In genomic region chr1:90000934-90001676, GRCh38 we compare ENCODE assay signal across 13 cellular contexts. TPM values are rescaled to one million over a fixed set of nuclear protein-coding genes. Genes with fewer than 3 reads are reported as not detected.
DNase-seq lines count a peak whose midpoint lies in the region; ATAC-seq and TF ChIP-seq lines count a peak whose summit lies in the region.
"Had no signal": no experiment of that assay in that cellular context is flagged by ENCODE, and none has a peak within 500 bp of the region (broad histone marks: within the 10 kb centered on the region; RNA-seq: fewer than 3 reads in every experiment).

No MANE protein-coding gene starts in this region.

- no peak overlapping the region for H3K18ac ChIP-seq in trophoblast cell (ENCODE audit: low read length)

- H3K4me1 ChIP-seq in trophoblast cell (ENCODE audit: control insufficient read depth in 1 of 2, insufficient read depth in 2 of 2, low read length in 2 of 2) (peaks cover 0 to 6% of the 10 kb centered on the region in 2 experiments), HAP-1 (peaks cover 23% of the 10 kb centered on the region)

- no peak overlapping the region for H4K91ac ChIP-seq in trophoblast cell (ENCODE audit: low read depth, low read length)

- no peak overlapping the region for H2BK120ac ChIP-seq in trophoblast cell (ENCODE audit: insufficient read depth, low read length, poor library complexity)

- H3K79me1 ChIP-seq in trophoblast cell (ENCODE audit: low read length), result no peaks in the 10 kb centered on the region

- no peak overlapping the region for H2BK5ac ChIP-seq in trophoblast cell (ENCODE audit: low read depth, low read length, poor library complexity)

- no CpG with 5 or more reads among the region's 2 CpGs for WGBS in trophoblast cell (ENCODE audit: extremely low coverage, insufficient coverage, insufficient read length)

- H3K27ac ChIP-seq in trophoblast cell (ENCODE audit: low read depth, low read length), result no peak overlapping the region
- H3K27ac ChIP-seq: RWPE1 had no signal

- no peak overlapping the region for H3K4ac ChIP-seq in trophoblast cell (ENCODE audit: low read depth, low read length)

- H2BK12ac ChIP-seq in trophoblast cell (ENCODE audit: low read length), result no peak overlapping the region

- ATAC-seq in GM18858 (IDR thresholded peaks at IDR 0.05; ENCODE audit: unreplicated experiment), result no peak
- ATAC-seq: activated T-helper 17 cell treated with anti-CD3 and anti-CD28 coated beads, Interleukin-2, amount 50 U/mL, for 72 hours had no signal

- H3K9me3 ChIP-seq in trophoblast cell (ENCODE audit: insufficient read depth, low read depth, low read length) (no peaks in the 10 kb centered on the region), HAP-1 (no peaks in the 10 kb centered on the region)

- H3K36me3 Mint-ChIP-seq in HFFc6 (ENCODE audit: low read depth), result peaks cover 23% of the 10 kb centered on the region

- H3K4me2 ChIP-seq in trophoblast cell (ENCODE audit: low read length), result no peak overlapping the region

- no peak overlapping the region for H3K23ac ChIP-seq in trophoblast cell (ENCODE audit: low read length)

- in situ Hi-C loops in HAP-1 (cut with MboI; ENCODE audit: low sequenced_read_pairs), result no loop called here

- no peak overlapping the region for H3K9ac ChIP-seq in trophoblast cell (ENCODE audit: low read length)

- no peaks in the 10 kb centered on the region for H3K27me3 Mint-ChIP-seq in HFFc6 (ENCODE audit: insufficient read depth)
- H3K27me3 Mint-ChIP-seq: activated T-helper 17 cell treated with anti-CD3 and anti-CD28 coated beads, Interleukin-2, amount 50 U/mL, for 72 hours had no signal

- H2AFZ ChIP-seq in trophoblast cell (ENCODE audit: insufficient read depth, low read length, poor library complexity), result no peak overlapping the region

- no peaks in the 10 kb centered on the region for H3K9me3 Mint-ChIP-seq in HFFc6
- H3K9me3 Mint-ChIP-seq: activated T-helper 17 cell treated with anti-CD3 and anti-CD28 coated beads, Interleukin-2, amount 50 U/mL, for 72 hours; nephron had no signal

- H4K12ac ChIP-seq in trophoblast cell (ENCODE audit: low read depth, low read length), result no peak overlapping the region

- no peak overlapping the region for H3K4me3 Mint-ChIP-seq in HFFc6
- H3K4me3 Mint-ChIP-seq: activated T-helper 17 cell treated with anti-CD3 and anti-CD28 coated beads, Interleukin-2, amount 50 U/mL, for 72 hours; nephron had no signal

- H3K27me3 ChIP-seq in trophoblast cell (ENCODE audit: insufficient read depth, low read length) (no peaks in the 10 kb centered on the region), HAP-1 (ENCODE audit: low read depth) (no peaks in the 10 kb centered on the region)

- peaks cover 6% of the 10 kb centered on the region for H3K79me2 ChIP-seq in trophoblast cell (ENCODE audit: control insufficient read depth, insufficient read depth, low read length, poor library complexity)

- H3K4me3 ChIP-seq in trophoblast cell (ENCODE audit: low read depth, low read length), result no peak overlapping the region
- no peak overlapping the region for H3K4me3 ChIP-seq in HAP-1

- no peak overlapping the region for H3K27ac Mint-ChIP-seq in HFFc6
- H3K27ac Mint-ChIP-seq: activated T-helper 17 cell treated with anti-CD3 and anti-CD28 coated beads, Interleukin-2, amount 50 U/mL, for 72 hours; nephron had no signal

- peaks cover 34% of the 10 kb centered on the region for H3K4me1 Mint-ChIP-seq in HFFc6 (ENCODE audit: low read depth)

- H3K36me3 ChIP-seq in trophoblast cell (ENCODE audit: control insufficient read depth in 1 of 2, insufficient read depth in 2 of 2, low read length in 2 of 2) (peaks cover 2% of the 10 kb centered on the region in 2 experiments), HAP-1 (replicated peaks) (peaks cover 20% of the 10 kb centered on the region)

- H3K14ac ChIP-seq in trophoblast cell (ENCODE audit: low read length), result no peak overlapping the region

- DNase-seq in NCI-H1694 treated with DMSO at 0.1 percent for 48 hours (lab: John Stamatoyannopoulos, UW) (peak; percentile 24), NCI-H1694 (lab: John Stamatoyannopoulos, UW) (no peak), HFFc6 (no peak), RKO (ENCODE audit: low spot score) (peak; percentile 11), trophoblast cell (peak; percentile 7 to 74), HAP-1 (ENCODE audit: low spot score in 2 of 2) (no peak)
- no peak for DNase-seq in effector CD8-positive, alpha-beta T cell (lab: John Stamatoyannopoulos, UW)
- DNase-seq: cerebellar nuclear complex, NCI-H1930 had no signal

- no peak overlapping the region for H4K8ac ChIP-seq in trophoblast cell (ENCODE audit: low read depth, low read length)

- TF ChIP-seq CTCF in HFFc6 (IDR thresholded peaks at IDR 0.05), result peak; percentile 49

- H2AK5ac ChIP-seq in trophoblast cell (ENCODE audit: low read length), result no peak overlapping the region

RNA-seq across cellular contexts. Expression of gene ZNF326, which starts 6.2 kb away (rescaled TPM):
- total RNA-seq in HFFc6 (2021; fragmentation: NEBNext Ultra II Directional; extraction: Animal tissue kit (Norgen Biotek cat#: 25700)), result 10 to 100 TPM; 14.7 to 19.8 (median 17.2) TPM
- polyA plus RNA-seq in trophoblast cell (2013), result 26.8 and 27.1 TPM in 2 replicates

Comparison
In these comparisons a context has a peak if more than half of its experiments do, and no peak if none do; other contexts are left out.
1. DNase-seq: peak in NCI-H1694 treated with DMSO at 0.1 percent for 48 hours (single experiment), RKO (single experiment) and trophoblast cell (2 of 2); none in NCI-H1694 (single experiment), HFFc6 (single experiment), HAP-1 (0 of 2) and effector CD8-positive, alpha-beta T cell (single experiment).